ENCODE assay signal across 10 cellular contexts in genomic region chr16:72927199-72928088, GRCh38.
DNase-seq lines count a peak whose midpoint lies in the region; ATAC-seq, FAIRE-seq and TF ChIP-seq lines count a peak whose summit lies in the region.
"Had no signal": no experiment of that assay in that cellular context is flagged by ENCODE, and none has a peak within 500 bp of the region (broad histone marks: within the 10 kb centered on the region; RNA-seq: fewer than 3 reads in every experiment).

No MANE protein-coding gene starts in this region.

- peak; percentile 94 for DNase-seq in H4 (ENCODE audit: low spot score)
- peak; percentile 91 for DNase-seq in NCI-H345 (lab: John Stamatoyannopoulos, UW)
- DNase-seq in bronchial epithelial cell (ENCODE audit: low read depth) = peak; percentile 91
- peak; percentile 79 for DNase-seq in skeletal muscle cell (ENCODE audit: low read depth)
- no peak for DNase-seq in activated naive CD4-positive, alpha-beta T cell treated with anti-CD3 and anti-CD28 coated beads for 36 hours
- DNase-seq in GM12892 (ENCODE audit: insufficient read length) = no peak
- no peak for DNase-seq in thyroid gland

- intact Hi-C loops in activated naive CD4-positive, alpha-beta T cell treated with anti-CD3 and anti-CD28 coated beads for 36 hours (cut with micrococcal nuclease) = no loop called here
- intact Hi-C loops in thyroid gland (cut with DNase I) = no loop called here

- peak overlapping the region; percentile 3 for H3K4me3 ChIP-seq in bronchial epithelial cell (ENCODE audit: low read depth, low read length)
- no peak overlapping the region for H3K4me3 ChIP-seq in skeletal muscle cell (ENCODE audit: low read depth, low read length)
- H3K4me3 ChIP-seq in thyroid gland (replicated peaks in 1 of 3) = no peak overlapping the region

- H3K27me3 ChIP-seq in bronchial epithelial cell (ENCODE audit: control insufficient read depth, insufficient read depth, low read length) = no peaks in the 10 kb centered on the region
- no peaks in the 10 kb centered on the region for H3K27me3 ChIP-seq in thyroid gland

- no peak for FAIRE-seq in bronchial epithelial cell (lab: Jason Lieb, UNC)
- FAIRE-seq in GM12892 (lab: Jason Lieb, UNC) = no peak
- FAIRE-seq: H1, TTC549 had no signal

- no peak overlapping the region for H3K4me3 Mint-ChIP-seq in activated naive CD4-positive, alpha-beta T cell treated with anti-CD3 and anti-CD28 coated beads for 36 hours

- H3K27ac ChIP-seq in thyroid gland = peak overlapping the region in 1 of 3 donors; percentile 24

- no peaks in the 10 kb centered on the region for H3K27me3 Mint-ChIP-seq in activated naive CD4-positive, alpha-beta T cell treated with anti-CD3 and anti-CD28 coated beads for 36 hours (ENCODE audit: low read depth)

- no peaks in the 10 kb centered on the region for H3K9me3 Mint-ChIP-seq in activated naive CD4-positive, alpha-beta T cell treated with anti-CD3 and anti-CD28 coated beads for 36 hours

- no peak for TF ChIP-seq POLR2A in GM12892 (IDR thresholded peaks at IDR 0.05; ENCODE audit: low read depth, low read length)
- TF ChIP-seq POLR2A in thyroid gland (IDR thresholded peaks at IDR 0.05) = no peak

- no peak for ATAC-seq in GM19324 (IDR thresholded peaks at IDR 0.05; ENCODE audit: low FRiP score, unreplicated experiment)

- H3K9me3 ChIP-seq in thyroid gland = no peaks in the 10 kb centered on the region

- 67 to 75% methylated on average over 20 to 22 of the region's 26 CpGs for WGBS in thyroid gland, 2 donors

- TF ChIP-seq CTCF in bronchial epithelial cell (IDR thresholded peaks at IDR 0.05; ENCODE audit: insufficient read depth, low read length, severe bottlenecking) = no peak
- no peak for TF ChIP-seq CTCF in thyroid gland (IDR thresholded peaks at IDR 0.05)

- no peak overlapping the region for H3K27ac Mint-ChIP-seq in activated naive CD4-positive, alpha-beta T cell treated with anti-CD3 and anti-CD28 coated beads for 36 hours

- peaks cover 23 to 49% of the 10 kb centered on the region in 2 donors for H3K4me1 ChIP-seq in thyroid gland

- CTCF ChIA-PET in activated naive CD4-positive, alpha-beta T cell treated with anti-CD3 and anti-CD28 coated beads for 36 hours (lab: Charles Lee) = no interaction called here

- H3K36me3 Mint-ChIP-seq in activated naive CD4-positive, alpha-beta T cell treated with anti-CD3 and anti-CD28 coated beads for 36 hours (ENCODE audit: low read depth) = no peaks in the 10 kb centered on the region

- H3K36me3 ChIP-seq in bronchial epithelial cell (ENCODE audit: control insufficient read depth, insufficient read depth, low read length) (peaks cover 1% of the 10 kb centered on the region), thyroid gland (no peaks in the 10 kb centered on the region)

- peaks cover 1% of the 10 kb centered on the region for H3K4me1 Mint-ChIP-seq in activated naive CD4-positive, alpha-beta T cell treated with anti-CD3 and anti-CD28 coated beads for 36 hours (ENCODE audit: low read depth)

Comparison
In these comparisons a context has a peak if more than half of its experiments do, and no peak if none do; other contexts are left out.
1. DNase-seq: peak in H4 (single experiment), NCI-H345 (single experiment), bronchial epithelial cell (single experiment) and skeletal muscle cell (single experiment); none in activated naive CD4-positive, alpha-beta T cell treated with anti-CD3 and anti-CD28 coated beads for 36 hours (single experiment), GM12892 (single experiment) and thyroid gland (0 of 2).